Comparison of ENCODE assay signal across 1 cellular context in the genomic region with DNA sequence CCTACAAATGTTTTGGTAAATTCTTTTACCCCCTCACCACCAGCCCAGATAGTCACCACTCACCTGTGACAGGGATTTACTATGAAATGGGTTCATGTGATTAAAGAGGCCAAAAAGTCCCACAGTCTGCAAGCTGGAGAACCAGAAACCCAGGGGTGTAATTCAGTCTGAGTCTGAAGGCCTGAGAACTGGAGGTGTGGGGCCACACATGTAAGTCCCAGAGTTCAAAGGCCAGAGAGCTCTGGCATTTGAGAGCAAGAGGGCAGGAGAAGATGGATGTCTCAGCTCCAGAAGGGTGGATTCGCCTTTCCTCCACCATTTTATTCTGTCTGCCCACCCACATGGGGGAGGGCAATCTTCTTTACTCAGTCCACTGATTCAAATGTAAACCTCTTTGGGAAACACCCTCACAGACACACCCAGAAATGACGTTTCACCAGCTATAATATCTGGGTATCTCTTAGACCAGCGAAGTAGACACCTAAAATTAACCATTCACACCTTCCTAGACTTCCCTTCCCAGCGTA.
A peak's percentile ranks its signal among the peaks of the same experiment; 100 is the strongest.
TF ChIP-seq lines count a peak whose summit lies in the region.

No MANE protein-coding gene starts in this region.

TF ChIP-seq in K562, 482 proteins besides CTCF, POLR2A, EP300 and RAD21 (continued from another document and continues in another):
- TF ChIP-seq ZNF696 (CRISPR knock-in tag; conservative IDR thresholded peaks at IDR 0.05): 0 out of 2 replicates have a peak, but pooled peaks have one; percentile 36
- no peak for TF ChIP-seq ZNF77 (CRISPR knock-in tag; IDR thresholded peaks at IDR 0.05)
- TF ChIP-seq, protein P1, sequence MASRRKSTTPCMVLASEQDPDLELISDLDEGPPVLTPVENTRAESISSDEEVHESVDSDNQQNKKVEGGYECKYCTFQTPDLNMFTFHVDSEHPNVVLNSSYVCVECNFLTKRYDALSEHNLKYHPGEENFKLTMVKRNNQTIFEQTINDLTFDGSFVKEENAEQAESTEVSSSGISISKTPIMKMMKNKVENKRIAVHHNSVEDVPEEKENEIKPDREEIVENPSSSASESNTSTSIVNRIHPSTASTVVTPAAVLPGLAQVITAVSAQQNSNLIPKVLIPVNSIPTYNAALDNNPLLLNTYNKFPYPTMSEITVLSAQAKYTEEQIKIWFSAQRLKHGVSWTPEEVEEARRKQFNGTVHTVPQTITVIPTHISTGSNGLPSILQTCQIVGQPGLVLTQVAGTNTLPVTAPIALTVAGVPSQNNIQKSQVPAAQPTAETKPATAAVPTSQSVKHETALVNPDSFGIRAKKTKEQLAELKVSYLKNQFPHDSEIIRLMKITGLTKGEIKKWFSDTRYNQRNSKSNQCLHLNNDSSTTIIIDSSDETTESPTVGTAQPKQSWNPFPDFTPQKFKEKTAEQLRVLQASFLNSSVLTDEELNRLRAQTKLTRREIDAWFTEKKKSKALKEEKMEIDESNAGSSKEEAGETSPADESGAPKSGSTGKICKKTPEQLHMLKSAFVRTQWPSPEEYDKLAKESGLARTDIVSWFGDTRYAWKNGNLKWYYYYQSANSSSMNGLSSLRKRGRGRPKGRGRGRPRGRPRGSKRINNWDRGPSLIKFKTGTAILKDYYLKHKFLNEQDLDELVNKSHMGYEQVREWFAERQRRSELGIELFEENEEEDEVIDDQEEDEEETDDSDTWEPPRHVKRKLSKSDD (conservative IDR thresholded peaks at IDR 0.05; ENCODE audit: low read length): peak; percentile 77; the same call in 1 of the 2 replicates
- TF ChIP-seq, protein P2, sequence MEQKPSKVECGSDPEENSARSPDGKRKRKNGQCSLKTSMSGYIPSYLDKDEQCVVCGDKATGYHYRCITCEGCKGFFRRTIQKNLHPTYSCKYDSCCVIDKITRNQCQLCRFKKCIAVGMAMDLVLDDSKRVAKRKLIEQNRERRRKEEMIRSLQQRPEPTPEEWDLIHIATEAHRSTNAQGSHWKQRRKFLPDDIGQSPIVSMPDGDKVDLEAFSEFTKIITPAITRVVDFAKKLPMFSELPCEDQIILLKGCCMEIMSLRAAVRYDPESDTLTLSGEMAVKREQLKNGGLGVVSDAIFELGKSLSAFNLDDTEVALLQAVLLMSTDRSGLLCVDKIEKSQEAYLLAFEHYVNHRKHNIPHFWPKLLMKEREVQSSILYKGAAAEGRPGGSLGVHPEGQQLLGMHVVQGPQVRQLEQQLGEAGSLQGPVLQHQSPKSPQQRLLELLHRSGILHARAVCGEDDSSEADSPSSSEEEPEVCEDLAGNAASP (IDR thresholded peaks at IDR 0.05): no peak
- TF ChIP-seq KAT8 (IDR thresholded peaks at IDR 0.05; ENCODE audit: low read depth): no peak
- TF ChIP-seq, protein P3, sequence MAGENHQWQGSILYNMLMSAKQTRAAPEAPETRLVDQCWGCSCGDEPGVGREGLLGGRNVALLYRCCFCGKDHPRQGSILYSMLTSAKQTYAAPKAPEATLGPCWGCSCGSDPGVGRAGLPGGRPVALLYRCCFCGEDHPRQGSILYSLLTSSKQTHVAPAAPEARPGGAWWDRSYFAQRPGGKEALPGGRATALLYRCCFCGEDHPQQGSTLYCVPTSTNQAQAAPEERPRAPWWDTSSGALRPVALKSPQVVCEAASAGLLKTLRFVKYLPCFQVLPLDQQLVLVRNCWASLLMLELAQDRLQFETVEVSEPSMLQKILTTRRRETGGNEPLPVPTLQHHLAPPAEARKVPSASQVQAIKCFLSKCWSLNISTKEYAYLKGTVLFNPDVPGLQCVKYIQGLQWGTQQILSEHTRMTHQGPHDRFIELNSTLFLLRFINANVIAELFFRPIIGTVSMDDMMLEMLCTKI (IDR thresholded peaks at IDR 0.05; ENCODE audit: partially characterized antibody): no peak
- no peak for TF ChIP-seq NRF1 (conservative IDR thresholded peaks at IDR 0.05 in 1 of 2, IDR thresholded peaks at IDR 0.05 in 1 of 2)
- no peak for TF ChIP-seq TOE1 (IDR thresholded peaks at IDR 0.05; ENCODE audit: borderline replicate concordance)
- TF ChIP-seq TOE1 (CRISPR knock-in tag; IDR thresholded peaks at IDR 0.05; ENCODE audit: borderline replicate concordance, low read depth): no peak
- no peak for TF ChIP-seq ZFP30 (CRISPR knock-in tag; IDR thresholded peaks at IDR 0.05; ENCODE audit: borderline replicate concordance)
- TF ChIP-seq, protein P4, sequence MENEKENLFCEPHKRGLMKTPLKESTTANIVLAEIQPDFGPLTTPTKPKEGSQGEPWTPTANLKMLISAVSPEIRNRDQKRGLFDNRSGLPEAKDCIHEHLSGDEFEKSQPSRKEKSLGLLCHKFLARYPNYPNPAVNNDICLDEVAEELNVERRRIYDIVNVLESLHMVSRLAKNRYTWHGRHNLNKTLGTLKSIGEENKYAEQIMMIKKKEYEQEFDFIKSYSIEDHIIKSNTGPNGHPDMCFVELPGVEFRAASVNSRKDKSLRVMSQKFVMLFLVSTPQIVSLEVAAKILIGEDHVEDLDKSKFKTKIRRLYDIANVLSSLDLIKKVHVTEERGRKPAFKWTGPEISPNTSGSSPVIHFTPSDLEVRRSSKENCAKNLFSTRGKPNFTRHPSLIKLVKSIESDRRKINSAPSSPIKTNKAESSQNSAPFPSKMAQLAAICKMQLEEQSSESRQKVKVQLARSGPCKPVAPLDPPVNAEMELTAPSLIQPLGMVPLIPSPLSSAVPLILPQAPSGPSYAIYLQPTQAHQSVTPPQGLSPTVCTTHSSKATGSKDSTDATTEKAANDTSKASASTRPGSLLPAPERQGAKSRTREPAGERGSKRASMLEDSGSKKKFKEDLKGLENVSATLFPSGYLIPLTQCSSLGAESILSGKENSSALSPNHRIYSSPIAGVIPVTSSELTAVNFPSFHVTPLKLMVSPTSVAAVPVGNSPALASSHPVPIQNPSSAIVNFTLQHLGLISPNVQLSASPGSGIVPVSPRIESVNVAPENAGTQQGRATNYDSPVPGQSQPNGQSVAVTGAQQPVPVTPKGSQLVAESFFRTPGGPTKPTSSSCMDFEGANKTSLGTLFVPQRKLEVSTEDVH (IDR thresholded peaks at IDR 0.05; ENCODE audit: low read depth, partially characterized antibody): no peak
- TF ChIP-seq KLF10 (CRISPR knock-in tag; IDR thresholded peaks at IDR 0.05): no peak
- no peak for TF ChIP-seq FOXA1 (IDR thresholded peaks at IDR 0.05; ENCODE audit: borderline replicate concordance)
- TF ChIP-seq NFYB (IDR thresholded peaks at IDR 0.05; ENCODE audit: extremely low read depth, insufficient read length): no peak
- TF ChIP-seq EHMT2 (IDR thresholded peaks at IDR 0.05): no peak
- TF ChIP-seq, protein P5, sequence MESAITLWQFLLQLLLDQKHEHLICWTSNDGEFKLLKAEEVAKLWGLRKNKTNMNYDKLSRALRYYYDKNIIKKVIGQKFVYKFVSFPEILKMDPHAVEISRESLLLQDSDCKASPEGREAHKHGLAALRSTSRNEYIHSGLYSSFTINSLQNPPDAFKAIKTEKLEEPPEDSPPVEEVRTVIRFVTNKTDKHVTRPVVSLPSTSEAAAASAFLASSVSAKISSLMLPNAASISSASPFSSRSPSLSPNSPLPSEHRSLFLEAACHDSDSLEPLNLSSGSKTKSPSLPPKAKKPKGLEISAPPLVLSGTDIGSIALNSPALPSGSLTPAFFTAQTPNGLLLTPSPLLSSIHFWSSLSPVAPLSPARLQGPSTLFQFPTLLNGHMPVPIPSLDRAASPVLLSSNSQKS (CRISPR knock-in tag; IDR thresholded peaks at IDR 0.05): no peak
- TF ChIP-seq, protein P6, sequence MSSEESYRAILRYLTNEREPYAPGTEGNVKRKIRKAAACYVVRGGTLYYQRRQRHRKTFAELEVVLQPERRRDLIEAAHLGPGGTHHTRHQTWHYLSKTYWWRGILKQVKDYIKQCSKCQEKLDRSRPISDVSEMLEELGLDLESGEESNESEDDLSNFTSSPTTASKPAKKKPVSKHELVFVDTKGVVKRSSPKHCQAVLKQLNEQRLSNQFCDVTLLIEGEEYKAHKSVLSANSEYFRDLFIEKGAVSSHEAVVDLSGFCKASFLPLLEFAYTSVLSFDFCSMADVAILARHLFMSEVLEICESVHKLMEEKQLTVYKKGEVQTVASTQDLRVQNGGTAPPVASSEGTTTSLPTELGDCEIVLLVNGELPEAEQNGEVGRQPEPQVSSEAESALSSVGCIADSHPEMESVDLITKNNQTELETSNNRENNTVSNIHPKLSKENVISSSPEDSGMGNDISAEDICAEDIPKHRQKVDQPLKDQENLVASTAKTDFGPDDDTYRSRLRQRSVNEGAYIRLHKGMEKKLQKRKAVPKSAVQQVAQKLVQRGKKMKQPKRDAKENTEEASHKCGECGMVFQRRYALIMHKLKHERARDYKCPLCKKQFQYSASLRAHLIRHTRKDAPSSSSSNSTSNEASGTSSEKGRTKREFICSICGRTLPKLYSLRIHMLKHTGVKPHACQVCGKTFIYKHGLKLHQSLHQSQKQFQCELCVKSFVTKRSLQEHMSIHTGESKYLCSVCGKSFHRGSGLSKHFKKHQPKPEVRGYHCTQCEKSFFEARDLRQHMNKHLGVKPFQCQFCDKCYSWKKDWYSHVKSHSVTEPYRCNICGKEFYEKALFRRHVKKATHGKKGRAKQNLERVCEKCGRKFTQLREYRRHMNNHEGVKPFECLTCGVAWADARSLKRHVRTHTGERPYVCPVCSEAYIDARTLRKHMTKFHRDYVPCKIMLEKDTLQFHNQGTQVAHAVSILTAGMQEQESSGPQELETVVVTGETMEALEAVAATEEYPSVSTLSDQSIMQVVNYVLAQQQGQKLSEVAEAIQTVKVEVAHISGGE (CRISPR knock-in tag; IDR thresholded peaks at IDR 0.05): no peak
- no peak for TF ChIP-seq MAFG (tag; conservative IDR thresholded peaks at IDR 0.05)
- no peak for TF ChIP-seq RBBP5 (IDR thresholded peaks at IDR 0.05; ENCODE audit: borderline replicate concordance, insufficient read depth, low read length, poor library complexity, severe bottlenecking)
- TF ChIP-seq RFX7 (CRISPR knock-in tag; IDR thresholded peaks at IDR 0.05): no peak
- TF ChIP-seq NFXL1 (CRISPR knock-in tag; IDR thresholded peaks at IDR 0.05): no peak
- no peak for TF ChIP-seq PHTF2 (CRISPR knock-in tag; IDR thresholded peaks at IDR 0.05)
- TF ChIP-seq TBP (optimal IDR thresholded peaks at IDR 0.05; ENCODE audit: low read depth, low read length): no peak
- no peak for TF ChIP-seq DACH1 (IDR thresholded peaks at IDR 0.05; ENCODE audit: partially characterized antibody)
- TF ChIP-seq ZNF76 (CRISPR knock-in tag; IDR thresholded peaks at IDR 0.05; ENCODE audit: borderline replicate concordance): no peak
- TF ChIP-seq, protein P7, sequence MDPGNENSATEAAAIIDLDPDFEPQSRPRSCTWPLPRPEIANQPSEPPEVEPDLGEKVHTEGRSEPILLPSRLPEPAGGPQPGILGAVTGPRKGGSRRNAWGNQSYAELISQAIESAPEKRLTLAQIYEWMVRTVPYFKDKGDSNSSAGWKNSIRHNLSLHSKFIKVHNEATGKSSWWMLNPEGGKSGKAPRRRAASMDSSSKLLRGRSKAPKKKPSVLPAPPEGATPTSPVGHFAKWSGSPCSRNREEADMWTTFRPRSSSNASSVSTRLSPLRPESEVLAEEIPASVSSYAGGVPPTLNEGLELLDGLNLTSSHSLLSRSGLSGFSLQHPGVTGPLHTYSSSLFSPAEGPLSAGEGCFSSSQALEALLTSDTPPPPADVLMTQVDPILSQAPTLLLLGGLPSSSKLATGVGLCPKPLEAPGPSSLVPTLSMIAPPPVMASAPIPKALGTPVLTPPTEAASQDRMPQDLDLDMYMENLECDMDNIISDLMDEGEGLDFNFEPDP (CRISPR knock-in tag; IDR thresholded peaks at IDR 0.05): no peak
- no peak for TF ChIP-seq ESRRA (IDR thresholded peaks at IDR 0.05; ENCODE audit: borderline replicate concordance, low read depth)
